8 cellular contexts compared by ENCODE assay signal in genomic region chr2:30147196-30147714, GRCh38. TPM values are rescaled to one million over a fixed set of nuclear protein-coding genes. Genes with fewer than 3 reads are reported as not detected.
A peak's percentile ranks its signal among the peaks of the same experiment; 100 is the strongest.
DNase-seq lines count a peak whose midpoint lies in the region; ATAC-seq and TF ChIP-seq lines count a peak whose summit lies in the region.

No MANE protein-coding gene starts in this region.

- DNase-seq in GM12864 (ENCODE audit: low read depth) (no peak), WTC11 (ENCODE audit: low spot score) (peak; percentile 29), esophagus muscularis mucosa (ENCODE audit: extremely low spot score) (no peak), omental fat pad (ENCODE audit: low spot score) (no peak), NCI-H1417 treated with DMSO at 0.1 percent for 48 hours (lab: John Stamatoyannopoulos, UW) (no peak)
- DNase-seq in stimulated activated naive CD4-positive, alpha-beta T cell treated with Interleukin-2 at 50 U/mL for 16 hours (lab: John Stamatoyannopoulos, UW): no peak

- ATAC-seq in HG02763 (IDR thresholded peaks at IDR 0.05; ENCODE audit: unreplicated experiment) (peak; percentile 0), WTC11 (no peak), omental fat pad (ENCODE audit: low FRiP score) (peak; percentile 13), GM18858 (IDR thresholded peaks at IDR 0.05; ENCODE audit: unreplicated experiment) (no peak)

- POLR2A ChIA-PET in WTC11 (lab: Charles Lee): interaction anchor here (1.1 to 1.5 kb wide), 4 partner anchors 10 to 84 kb away, joined by 3 to 10 read pairs (median 7); partner anchors contain the start of gene LBH

- peak overlapping the region; percentile 98 to 100 (median 99) for H3K27ac ChIP-seq in esophagus muscularis mucosa (replicated peaks in 1 of 4)

- no peaks in the 10 kb centered on the region for H3K9me3 ChIP-seq in esophagus muscularis mucosa

- H3K4me3 ChIP-seq in GM12864 (ENCODE audit: low read depth, low read length) (peak overlapping the region; percentile 92), esophagus muscularis mucosa (peak overlapping the region; percentile 82 to 99 (median 92))

- CTCF ChIA-PET in WTC11 (lab: Charles Lee): interaction anchor here (1.0 to 8.1 kb wide), 9 partner anchors 12 to 564 kb away, joined by 3 to 113 read pairs (median 4); no protein-coding TSS in a partner anchor

- no CpG with 5 or more reads among the region's 79 CpGs for WGBS in esophagus muscularis mucosa

- H3K27me3 ChIP-seq in esophagus muscularis mucosa: no peaks in the 10 kb centered on the region

- peaks cover 39 to 53% (median 50%) of the 10 kb centered on the region in 4 donors for H3K4me1 ChIP-seq in esophagus muscularis mucosa

- peaks cover 2% of the 10 kb centered on the region; the same call in 1 of the 2 replicates for H3K36me3 Mint-ChIP-seq in WTC11

- intact Hi-C loops in esophagus muscularis mucosa (cut with DNase I): no loop called here

- TF ChIP-seq POLR2A in esophagus muscularis mucosa (IDR thresholded peaks at IDR 0.05; ENCODE audit: low read depth): no peak

- no peak for TF ChIP-seq CTCF in GM12864 (IDR thresholded peaks at IDR 0.05; ENCODE audit: low read depth, low read length, missing control alignments)
- TF ChIP-seq CTCF in WTC11 (IDR thresholded peaks at IDR 0.05): no peak
- no peak for TF ChIP-seq CTCF in esophagus muscularis mucosa (IDR thresholded peaks at IDR 0.05)
- TF ChIP-seq CTCF in omental fat pad (IDR thresholded peaks at IDR 0.05): no peak

- H3K36me3 ChIP-seq in esophagus muscularis mucosa: peaks cover 0 to 18% (median 2%) of the 10 kb centered on the region in 4 donors

- H3K4me1 Mint-ChIP-seq in WTC11: peaks cover 47% of the 10 kb centered on the region

- no peak for TF ChIP-seq EP300 in esophagus muscularis mucosa (IDR thresholded peaks at IDR 0.05)

- H3K4me3 Mint-ChIP-seq in WTC11: peak overlapping the region; percentile 86; the same call in 1 of the 2 replicates

- no peaks in the 10 kb centered on the region for H3K9me3 Mint-ChIP-seq in WTC11

- H3K27me3 Mint-ChIP-seq in WTC11 (ENCODE audit: low read depth): peaks cover 13% of the 10 kb centered on the region

- no peak overlapping the region for H3K27ac Mint-ChIP-seq in WTC11

TF ChIP-seq in WTC11, 78 proteins besides CTCF, POLR2A, EP300 and RAD21:
- TF ChIP-seq ERG (CRISPR knock-in tag; IDR thresholded peaks at IDR 0.05): no peak
- no peak for TF ChIP-seq NFYB (CRISPR knock-in tag; conservative IDR thresholded peaks at IDR 0.05; ENCODE audit: low read depth)
- no peak for TF ChIP-seq MLX (CRISPR knock-in tag; IDR thresholded peaks at IDR 0.05)
- no peak for TF ChIP-seq TCF7 (CRISPR knock-in tag; IDR thresholded peaks at IDR 0.05; ENCODE audit: low read depth)
- no peak for TF ChIP-seq NFE2L1 (CRISPR knock-in tag; IDR thresholded peaks at IDR 0.05)
- no peak for TF ChIP-seq CREM (CRISPR knock-in tag; IDR thresholded peaks at IDR 0.05)
- TF ChIP-seq MAX (CRISPR knock-in tag; IDR thresholded peaks at IDR 0.05): no peak
- TF ChIP-seq ZNF416 (CRISPR knock-in tag; IDR thresholded peaks at IDR 0.05): no peak
- no peak for TF ChIP-seq NFATC4 (CRISPR knock-in tag; IDR thresholded peaks at IDR 0.05)

RNA-seq across cellular contexts. Expression of gene YPEL5, which starts 0.4 kb away (rescaled TPM):
- total RNA-seq in WTC11 (2021) (25.3 to 27.3 TPM (median 26.5 TPM) in 3 replicates), esophagus muscularis mucosa (100 to 1,000 TPM in 3 of 4 donors, 10 to 100 TPM in 1; 96.0 to 148 (median 109) TPM), omental fat pad (100 to 1,000 TPM in 1 of 4 donors, 10 to 100 TPM in 3; 69.1 to 254 (median 80.1) TPM)

Comparison
In these comparisons a context has a peak if more than half of its experiments do, and no peak if none do; other contexts are left out.
1. ATAC-seq: peak in HG02763 (single experiment) and omental fat pad (single experiment); none in WTC11 (single experiment) and GM18858 (single experiment).